18 cellular contexts compared by ENCODE assay signal in genomic region chr12:105831372-105831771, GRCh38.
DNase-seq lines count a peak whose midpoint lies in the region; ATAC-seq and TF ChIP-seq lines count a peak whose summit lies in the region.
"Had no signal": no experiment of that assay in that cellular context is flagged by ENCODE, and none has a peak within 500 bp of the region (broad histone marks: within the 10 kb centered on the region; RNA-seq: fewer than 3 reads in every experiment).

No MANE protein-coding gene starts in this region.

- H3K27me3 ChIP-seq in Panc1 (ENCODE audit: control insufficient read depth, insufficient read depth, low read length), result no peaks in the 10 kb centered on the region
- no peaks in the 10 kb centered on the region for H3K27me3 ChIP-seq in left lung
- H3K27me3 ChIP-seq: BLaER1 treated with 17β-estradiol and CSF1 and Interleukin-3, amounts not matched to agents 10 nM and 100 nM; SJSA1 had no signal

- H3K27me3 Mint-ChIP-seq in mesothelial cell of epicardium (ENCODE audit: low read depth), result no peaks in the 10 kb centered on the region
- H3K27me3 Mint-ChIP-seq: IgD-negative memory B cell had no signal

- no peaks in the 10 kb centered on the region for H3K36me3 Mint-ChIP-seq in mesothelial cell of epicardium
- H3K36me3 Mint-ChIP-seq: brain, IgD-negative memory B cell had no signal

- DNase-seq in DMS 273 treated with DMSO at 0.1 percent for 48 hours (lab: John Stamatoyannopoulos, UW), result peak; percentile 39
- DNase-seq in NCI-H1092 (lab: John Stamatoyannopoulos, UW), result peak; percentile 17
- no peak for DNase-seq in Panc1 (ENCODE audit: low read depth, low spot score)
- DNase-seq in mesothelial cell of epicardium (ENCODE audit: low spot score in 2 of 2, unreplicated experiment in 2 of 2), result no peak
- DNase-seq in 8988T, result no peak
- no peak for DNase-seq in left lung
- no peak for DNase-seq in G401 (ENCODE audit: low spot score)
- DNase-seq: activated T-cell treated with anti-CD3 and anti-CD28 coated beads, Interleukin-2, amount 50 U/mL, for 4 hours; Caco-2; NCI-H1417; NCI-H226; NK-92 treated with Interleukin-12 subunit alpha and Interleukin-12 subunit beta, amount 100 ng/mL, for 24 hours; small intestine; stimulated activated CD4-positive, alpha-beta T cell treated with anti-CD3 and anti-CD28 coated beads, Interleukin-1b, Interleukin-23, amount 100 ng/mL, for 48 hours had no signal

- H3K27ac Mint-ChIP-seq in mesothelial cell of epicardium, result peak overlapping the region; percentile 70
- H3K27ac Mint-ChIP-seq: brain, IgD-negative memory B cell had no signal

- H3K4me1 Mint-ChIP-seq in mesothelial cell of epicardium, result peaks cover 16% of the 10 kb centered on the region
- H3K4me1 Mint-ChIP-seq: brain, IgD-negative memory B cell had no signal

- H3K4me1 ChIP-seq in Panc1 (ENCODE audit: control insufficient read depth, insufficient read depth, low read length) (no peaks in the 10 kb centered on the region), left lung (no peaks in the 10 kb centered on the region)
- H3K4me1 ChIP-seq: Caco-2, SJSA1 had no signal

- intact Hi-C loops in Panc1 (cut with micrococcal nuclease; ENCODE audit: unreplicated experiment), result no loop called here
- intact Hi-C loops in left lung (cut with DNase I), result no loop called here

- ATAC-seq in Panc1 (no peak), left lung (no peak)
- ATAC-seq: activated T-cell treated with anti-CD3 and anti-CD28 coated beads, Interleukin-2, amount 50 U/mL, for 4 hours had no signal

- POLR2A ChIA-PET in Panc1 (lab: Charles Lee), result no interaction called here

- in situ Hi-C loops in Panc1 (cut with HindIII; ENCODE audit: low pct_unique_long_range_greater_than_20kb, low sequenced_read_pairs), result no loop called here
- in situ Hi-C loops in G401 (cut with HindIII; ENCODE audit: low sequenced_read_pairs), result no loop called here

- H3K9me3 Mint-ChIP-seq in mesothelial cell of epicardium, result no peaks in the 10 kb centered on the region
- H3K9me3 Mint-ChIP-seq: activated T-cell treated with anti-CD3 and anti-CD28 coated beads, Interleukin-2, amount 50 U/mL, for 4 hours; IgD-negative memory B cell had no signal

- no peak overlapping the region for H3K4me3 ChIP-seq in Panc1 (ENCODE audit: low read depth in 2 of 2, low read length in 2 of 2)
- no peak overlapping the region for H3K4me3 ChIP-seq in left lung
- H3K4me3 ChIP-seq: BLaER1 treated with 17β-estradiol and CSF1 and Interleukin-3, amounts not matched to agents 10 nM and 100 nM; SJSA1 had no signal

- no peak overlapping the region for H3K27ac ChIP-seq in Panc1 (ENCODE audit: low read length)
- H3K27ac ChIP-seq in left lung, result no peak overlapping the region
- H3K27ac ChIP-seq: BLaER1 treated with 17β-estradiol and CSF1 and Interleukin-3, amounts not matched to agents 10 nM and 100 nM; SJSA1 had no signal

- CTCF ChIA-PET in Panc1 (lab: Charles Lee), result no interaction called here

- 0 out of 2 replicates have a peak, but pooled peaks have one; percentile 8 for TF ChIP-seq CTCF in Panc1 (IDR thresholded peaks at IDR 0.05)
- TF ChIP-seq CTCF in mesothelial cell of epicardium (IDR thresholded peaks at IDR 0.05; ENCODE audit: unreplicated experiment), result no peak
- no peak for TF ChIP-seq CTCF in left lung (IDR thresholded peaks at IDR 0.05)

- no TSS peak for BruUV-seq in Panc1 (replicated peaks; lab: Mats Ljungman, UMichigan)

- H3K9me3 ChIP-seq in Panc1 (ENCODE audit: control insufficient read depth, insufficient read depth, low read depth, low read length) (no peaks in the 10 kb centered on the region), left lung (peaks cover 0 to 1% of the 10 kb centered on the region in 2 donors)
- H3K9me3 ChIP-seq: Caco-2, SJSA1 had no signal

- H3K36me3 ChIP-seq in Panc1 (ENCODE audit: control insufficient read depth, insufficient read depth, low read length), result no peaks in the 10 kb centered on the region
- H3K36me3 ChIP-seq in left lung, result no peaks in the 10 kb centered on the region
- H3K36me3 ChIP-seq: BLaER1 treated with 17β-estradiol and CSF1 and Interleukin-3, amounts not matched to agents 10 nM and 100 nM; SJSA1 had no signal

- no peak overlapping the region for H3K4me3 Mint-ChIP-seq in mesothelial cell of epicardium
- H3K4me3 Mint-ChIP-seq: activated T-cell treated with anti-CD3 and anti-CD28 coated beads, Interleukin-2, amount 50 U/mL, for 4 hours; brain; IgD-negative memory B cell had no signal

Comparison
In these comparisons a context has a peak if more than half of its experiments do, and no peak if none do; other contexts are left out.
1. DNase-seq: peak in DMS 273 treated with DMSO at 0.1 percent for 48 hours (single experiment) and NCI-H1092 (single experiment); none in Panc1 (single experiment), mesothelial cell of epicardium (0 of 2), 8988T (single experiment), left lung (0 of 2) and G401 (single experiment).